In the genomic region with DNA sequence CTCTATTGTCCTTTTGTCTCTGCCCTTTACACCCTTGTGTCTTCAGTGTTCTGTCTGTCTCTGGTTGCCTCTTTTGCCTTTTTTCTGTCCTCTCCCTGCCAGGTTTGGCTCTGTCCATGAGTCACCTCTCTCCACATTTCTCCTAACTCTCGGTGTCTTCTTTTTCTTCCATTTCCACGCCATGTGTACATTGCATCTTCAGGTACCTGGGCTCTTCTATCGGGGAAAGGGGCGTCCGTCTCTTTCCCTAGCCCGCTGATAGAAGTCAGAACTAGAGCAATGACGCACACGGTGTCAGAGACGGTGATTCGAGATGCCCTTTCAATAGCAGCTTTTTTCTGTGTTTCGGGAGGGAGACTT, we compare ENCODE assay signal across 8 cellular contexts. TPM values are rescaled to one million over a fixed set of nuclear protein-coding genes. Genes with fewer than 3 reads are reported as not detected.
DNase-seq lines count a peak whose midpoint lies in the region; ATAC-seq and TF ChIP-seq lines count a peak whose summit lies in the region.

No MANE protein-coding gene starts in this region.

- H3K27me3 Mint-ChIP-seq in brain = peaks cover 9% of the 10 kb centered on the region

- H4K20me1 ChIP-seq in SU-DHL-6 (ENCODE audit: low read depth, low read length) = peaks cover 12% of the 10 kb centered on the region; the same call in 1 of the 2 replicates

- peak overlapping the region; percentile 65 for H3K27ac ChIP-seq in SU-DHL-6 (ENCODE audit: low read depth, low read length)

- no peaks in the 10 kb centered on the region for H3F3A ChIP-seq in SU-DHL-6 (ENCODE audit: insufficient read depth)

- peak; percentile 5 for DNase-seq in activated gamma-delta T cell treated with Interleukin-2 at 50 U/mL for 16 hours
- no peak for DNase-seq in activated gamma-delta T cell (lab: John Stamatoyannopoulos, UW)
- peak; percentile 64 for DNase-seq in islet precursor cell
- peak; percentile 18 to 23 for DNase-seq in stimulated activated CD4-positive, alpha-beta T cell treated with anti-CD3 and anti-CD28 coated beads, Interleukin-2, amount 100 ng/mL, for 48 hours
- DNase-seq in SHP77 (lab: John Stamatoyannopoulos, UW) = no peak

- H3K36me3 ChIP-seq in SU-DHL-6 (ENCODE audit: low read length) = no peaks in the 10 kb centered on the region

- ATAC-seq in HG03460 (IDR thresholded peaks at IDR 0.05; ENCODE audit: unreplicated experiment) = peak; percentile 15

- H3K9ac ChIP-seq in SU-DHL-6 (ENCODE audit: low read length) = peak overlapping the region; percentile 98

- H3K9me3 ChIP-seq in SU-DHL-6 (ENCODE audit: insufficient read depth, low read length) = no peaks in the 10 kb centered on the region

- no peaks in the 10 kb centered on the region for H3K9me2 ChIP-seq in SU-DHL-6 (replicated peaks; ENCODE audit: insufficient read depth, low read length)

- no peaks in the 10 kb centered on the region for H3K9me3 Mint-ChIP-seq in brain

- H3K4me1 Mint-ChIP-seq in brain = peaks cover 50% of the 10 kb centered on the region

- H3K27me3 ChIP-seq in SU-DHL-6 (ENCODE audit: low read length) = no peaks in the 10 kb centered on the region

- peak overlapping the region; percentile 65 for H3K4me2 ChIP-seq in SU-DHL-6 (ENCODE audit: low read depth, low read length, poor library complexity, severe bottlenecking)

- peaks cover 61% of the 10 kb centered on the region for H3K79me2 ChIP-seq in SU-DHL-6 (ENCODE audit: insufficient read depth, low read length)

- H3K27ac Mint-ChIP-seq in brain = peak overlapping the region; percentile 90 to 98 (median 97)

- peak overlapping the region; percentile 80 for H3K4me3 ChIP-seq in SU-DHL-6 (ENCODE audit: insufficient read depth, low read length, poor library complexity, severe bottlenecking)

- peaks cover 24% of the 10 kb centered on the region for H3K36me3 Mint-ChIP-seq in brain

- peak overlapping the region; percentile 93 to 99 (median 97) for H3K4me3 Mint-ChIP-seq in brain

- TF ChIP-seq CTCF in SU-DHL-6 (IDR thresholded peaks at IDR 0.05; ENCODE audit: insufficient read depth, low read length, poor library complexity, severe bottlenecking) (no peak), brain (conservative IDR thresholded peaks at IDR 0.05) (no peak)

- H2AFZ ChIP-seq in SU-DHL-6 (ENCODE audit: low read depth, low read length, severe bottlenecking) = peak overlapping the region; percentile 95

RNA-seq across cellular contexts. Expression of a gene that starts 0.6 kb away (rescaled TPM):
- polyA plus RNA-seq in brain (ENCODE audit: insufficient read depth, low read depth, low replicate concordance) = 24.9 TPM

RNA-seq across cellular contexts. Expression of a gene that starts 39.0 kb away (rescaled TPM):
- polyA plus RNA-seq in brain (ENCODE audit: insufficient read depth, low read depth, low replicate concordance) = 2.7 TPM

Comparison
In these comparisons a context has a peak if more than half of its experiments do, and no peak if none do; other contexts are left out.
1. DNase-seq: peak in activated gamma-delta T cell treated with Interleukin-2 at 50 U/mL for 16 hours (single experiment), islet precursor cell (single experiment) and stimulated activated CD4-positive, alpha-beta T cell treated with anti-CD3 and anti-CD28 coated beads, Interleukin-2, amount 100 ng/mL, for 48 hours (2 of 2); none in activated gamma-delta T cell (single experiment) and SHP77 (0 of 2).